ENCODE assay signal across 27 cellular contexts in the genomic region with DNA sequence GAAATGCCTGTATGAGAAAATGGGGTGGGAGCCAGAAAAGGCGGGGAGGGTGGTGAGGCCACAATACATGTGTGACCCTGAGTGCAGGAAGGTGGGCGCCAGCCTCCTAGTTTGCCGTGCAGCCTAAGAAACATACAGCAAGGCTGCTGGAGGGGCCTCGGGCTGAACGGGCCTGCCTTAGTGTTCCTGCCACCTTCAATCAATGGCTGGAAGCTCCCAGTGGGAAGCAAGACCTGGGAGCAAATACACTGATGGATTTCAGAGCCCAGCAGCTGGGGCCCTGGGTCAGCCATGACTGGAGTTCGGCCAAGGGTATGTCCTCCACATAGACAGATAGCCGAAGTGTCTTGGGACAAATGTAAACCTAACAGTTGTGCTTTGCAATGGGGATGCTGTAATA.
"Had no signal": no experiment of that assay in that cellular context is flagged by ENCODE, and none has a peak within 500 bp of the region (broad histone marks: within the 10 kb centered on the region; RNA-seq: fewer than 3 reads in every experiment).

No MANE protein-coding gene starts in this region.

- H3K9me3 Mint-ChIP-seq: immature natural killer cell; memory B cell; naive thymus-derived CD4-positive, alpha-beta T cell; nephron progenitor cell; stimulated activated naive CD8-positive, alpha-beta T cell treated with anti-CD3 and anti-CD28 coated beads, Interleukin-15, amount 100 ng/mL, for 72 hours had no signal

- H3K27ac ChIP-seq: esophagus squamous epithelium, pancreas, right lobe of liver, suprapubic skin, vagina had no signal

- H3K4me1 ChIP-seq: esophagus squamous epithelium, pancreas, right lobe of liver, suprapubic skin, vagina had no signal

- H3K4me3 Mint-ChIP-seq: immature natural killer cell; memory B cell; naive thymus-derived CD4-positive, alpha-beta T cell; nephron progenitor cell; stimulated activated naive CD8-positive, alpha-beta T cell treated with anti-CD3 and anti-CD28 coated beads, Interleukin-15, amount 100 ng/mL, for 72 hours had no signal

- H3K36me3 Mint-ChIP-seq: immature natural killer cell; memory B cell; naive thymus-derived CD4-positive, alpha-beta T cell had no signal

- H3K4me3 ChIP-seq: esophagus squamous epithelium, lung, pancreas, right lobe of liver, smooth muscle cell, suprapubic skin, vagina had no signal

- H3K9me3 ChIP-seq: esophagus squamous epithelium, pancreas, right lobe of liver, suprapubic skin, vagina had no signal

- H3K27me3 ChIP-seq: esophagus squamous epithelium, pancreas, right lobe of liver, suprapubic skin, vagina had no signal

- DNase-seq: effector memory CD4-positive, alpha-beta T cell; erythroblast; esophagus squamous epithelium; foreskin melanocyte; hypothalamus; immature natural killer cell; islet precursor cell; kidney glomerular epithelial cell; left colon; naive thymus-derived CD4-positive, alpha-beta T cell; nephron progenitor cell; occipital lobe; retina; stimulated activated CD4-positive, alpha-beta T cell treated with anti-CD3 and anti-CD28 coated beads, Interleukin-12 subunit alpha, Interleukin-12 subunit beta, amount 100 ng/mL, for 4 hours; stimulated activated CD4-positive, alpha-beta T cell treated with anti-CD3 and anti-CD28 coated beads, Interleukin-1b, Interleukin-23, amount 100 ng/mL, for 48 hours; stimulated activated CD4-positive, alpha-beta T cell treated with anti-CD3 and anti-CD28 coated beads, Interleukin-4, amount 100 ng/mL, for 1 hour; stimulated activated CD8-positive, alpha-beta memory T cell treated with anti-CD3 and anti-CD28 coated beads, Interleukin-4, amount 100 ng/mL, for 48 hours; stimulated activated naive CD4-positive, alpha-beta T cell; stimulated activated naive CD8-positive, alpha-beta T cell treated with anti-CD3 and anti-CD28 coated beads, Interleukin-15, amount 100 ng/mL, for 72 hours; trophoblast cell had no signal

- H3K27ac Mint-ChIP-seq: immature natural killer cell; memory B cell; stimulated activated naive CD8-positive, alpha-beta T cell treated with anti-CD3 and anti-CD28 coated beads, Interleukin-15, amount 100 ng/mL, for 72 hours had no signal

- H3K36me3 ChIP-seq: esophagus squamous epithelium, pancreas, right lobe of liver, suprapubic skin, vagina had no signal

- ATAC-seq: left colon; naive thymus-derived CD4-positive, alpha-beta T cell; stimulated activated naive CD8-positive, alpha-beta T cell treated with anti-CD3 and anti-CD28 coated beads, Interleukin-15, amount 100 ng/mL, for 72 hours had no signal

- H3K4me1 Mint-ChIP-seq: immature natural killer cell; memory B cell; stimulated activated naive CD8-positive, alpha-beta T cell treated with anti-CD3 and anti-CD28 coated beads, Interleukin-15, amount 100 ng/mL, for 72 hours had no signal

- H3K4me2 ChIP-seq: smooth muscle cell had no signal
